ENCODE assay signal across 35 cellular contexts in the genomic region with DNA sequence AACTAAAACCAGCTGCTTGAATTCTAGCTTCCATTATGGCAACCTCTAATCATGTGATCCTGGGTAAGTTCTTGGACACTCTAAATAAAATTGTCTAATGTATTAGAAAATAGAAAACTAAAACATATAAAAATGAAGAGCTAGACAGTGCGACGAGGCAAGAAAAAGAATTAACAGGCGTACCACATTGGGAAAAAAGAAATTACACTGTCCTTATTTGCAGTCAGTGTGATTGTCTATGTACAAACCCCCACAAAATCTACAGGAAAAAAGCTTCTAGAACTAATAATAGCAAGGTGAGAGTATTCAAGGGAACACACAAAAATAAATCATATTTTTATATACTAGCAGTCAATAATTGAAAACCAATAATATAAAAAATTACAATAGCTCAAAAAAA.
"Had no signal": no experiment of that assay in that cellular context is flagged by ENCODE, and none has a peak within 500 bp of the region (broad histone marks: within the 10 kb centered on the region; RNA-seq: fewer than 3 reads in every experiment).

No MANE protein-coding gene starts in this region.

- H3K27me3 ChIP-seq: adrenal gland, ascending aorta, body of pancreas, brain microvascular endothelial cell, breast epithelium had no signal

- DNase-seq: activated effector memory CD4-positive, alpha-beta T cell treated with anti-CD3 and anti-CD28 coated beads, Interleukin-2, amount 50 U/mL, for 16 hours; activated effector memory CD4-positive, alpha-beta T cell treated with Interleukin-2 at 50 U/mL for 16 hours; activated gamma-delta T cell; activated gamma-delta T cell treated with Interleukin-2 at 50 U/mL for 16 hours; activated naive CD4-positive, alpha-beta T cell; activated naive CD4-positive, alpha-beta T cell treated with anti-CD3 and anti-CD28 coated beads for 36 hours; activated naive CD4-positive, alpha-beta T cell treated with anti-CD3 and anti-CD28 coated beads, Interleukin-2, amount 10 ng/mL, durations not matched to agents 7 days and 5 days; activated naive CD4-positive, alpha-beta T cell treated with anti-CD3 and anti-CD28 coated beads, Interleukin-2, amount 50 U/mL, for 16 hours; activated naive CD4-positive, alpha-beta T cell treated with Interleukin-2 at 50 U/mL for 16 hours; activated naive CD8-positive, alpha-beta T cell treated with anti-CD3 and anti-CD28 coated beads for 36 hours; activated naive CD8-positive, alpha-beta T cell treated with anti-CD3 and anti-CD28 coated beads, Interleukin-2, amount 10 ng/mL, durations not matched to agents 7 days and 5 days; activated naive CD8-positive, alpha-beta T cell treated with anti-CD3 and anti-CD28 coated beads, Interleukin-2, amount 50 U/mL, for 24 hours; activated T-cell treated with anti-CD3 and anti-CD28 coated beads, Interleukin-2, amount 50 U/mL, for 1 hour; activated T-cell treated with anti-CD3 and anti-CD28 coated beads, Interleukin-2, amount 50 U/mL, for 24 hours; activated T-cell treated with anti-CD3 and anti-CD28 coated beads, Interleukin-2, amount 50 U/mL, for 4 hours; activated T-cell treated with anti-CD3 and anti-CD28 coated beads, Interleukin-2, amount 50 U/mL, for 48 hours; activated T-cell treated with anti-CD3 and anti-CD28 coated beads, Interleukin-2, amount 50 U/mL, for 72 hours; adrenal gland; amniotic stem cell; aorta; body of pancreas; brain microvascular endothelial cell; central memory CD4-positive, alpha-beta T cell; cerebellar nuclear complex had no signal

- H3K36me3 ChIP-seq: adrenal gland, ascending aorta, brain microvascular endothelial cell, breast epithelium, cardiac muscle cell had no signal

- H3K27ac ChIP-seq: adrenal gland, ascending aorta, body of pancreas, brain microvascular endothelial cell, breast epithelium, cardiac muscle cell had no signal

- H3K9me3 Mint-ChIP-seq: activated naive CD4-positive, alpha-beta T cell treated with anti-CD3 and anti-CD28 coated beads, Interleukin-2, amount 10 ng/mL, durations not matched to agents 7 days and 5 days; activated naive CD4-positive, alpha-beta T cell treated with anti-CD3 and anti-CD28 coated beads, Interleukin-2, amount 50 U/mL, for 72 hours; activated naive CD8-positive, alpha-beta T cell treated with anti-CD3 and anti-CD28 coated beads for 36 hours; activated naive CD8-positive, alpha-beta T cell treated with anti-CD3 and anti-CD28 coated beads, Interleukin-2, amount 10 ng/mL, durations not matched to agents 7 days and 5 days; activated naive CD8-positive, alpha-beta T cell treated with anti-CD3 and anti-CD28 coated beads, Interleukin-2, amount 50 U/mL, for 24 hours; activated T-cell treated with anti-CD3 and anti-CD28 coated beads, Interleukin-2, amount 50 U/mL, for 24 hours; activated T-cell treated with anti-CD3 and anti-CD28 coated beads, Interleukin-2, amount 50 U/mL, for 72 hours; activated T-helper 1 cell treated with anti-CD3 and anti-CD28 coated beads, Interleukin-12 subunit alpha, Interleukin-12 subunit beta, Interleukin-2, Interleukin-4 antibody, amounts not matched to agents 30 ng/mL and 10 ng/mL and 1 ng/mL, durations not matched to agents 14 hours and 24 hours and 36 hours; activated T-helper 17 cell treated with anti-CD3 and anti-CD28 coated beads, Interleukin-2, amount 50 U/mL, for 72 hours; activated T-helper 2 cell treated with anti-CD3 and anti-CD28 coated beads, Interferon-gamma antibody, Interleukin-2, Interleukin-4, amounts not matched to agents 10 μg/mL and 5 μg/mL and 100 μg/mL, durations not matched to agents 14 hours and 24 hours and 36 hours; central memory CD8-positive, alpha-beta T cell had no signal

- ATAC-seq: activated naive CD4-positive, alpha-beta T cell treated with anti-CD3 and anti-CD28 coated beads, Interleukin-2, amount 50 U/mL, for 72 hours; activated naive CD8-positive, alpha-beta T cell treated with anti-CD3 and anti-CD28 coated beads, Interleukin-2, amount 50 U/mL, for 24 hours; activated T-cell treated with anti-CD3 and anti-CD28 coated beads, Interleukin-2, amount 50 U/mL, for 4 hours; activated T-cell treated with anti-CD3 and anti-CD28 coated beads, Interleukin-2, amount 50 U/mL, for 72 hours; activated T-helper 17 cell treated with anti-CD3 and anti-CD28 coated beads, Interleukin-2, amount 50 U/mL, for 72 hours; body of pancreas had no signal

- H3K4me1 Mint-ChIP-seq: activated naive CD4-positive, alpha-beta T cell treated with anti-CD3 and anti-CD28 coated beads, Interleukin-2, amount 10 ng/mL, durations not matched to agents 7 days and 5 days; activated naive CD4-positive, alpha-beta T cell treated with anti-CD3 and anti-CD28 coated beads, Interleukin-2, amount 50 U/mL, for 24 hours; activated naive CD8-positive, alpha-beta T cell treated with anti-CD3 and anti-CD28 coated beads for 36 hours; activated naive CD8-positive, alpha-beta T cell treated with anti-CD3 and anti-CD28 coated beads, Interleukin-2, amount 10 ng/mL, durations not matched to agents 7 days and 5 days; activated naive CD8-positive, alpha-beta T cell treated with anti-CD3 and anti-CD28 coated beads, Interleukin-2, amount 50 U/mL, for 24 hours; activated T-helper 17 cell treated with anti-CD3 and anti-CD28 coated beads, Interleukin-2, amount 50 U/mL, for 72 hours; central memory CD8-positive, alpha-beta T cell had no signal

- H3K27ac Mint-ChIP-seq: activated naive CD4-positive, alpha-beta T cell treated with anti-CD3 and anti-CD28 coated beads for 36 hours; activated naive CD4-positive, alpha-beta T cell treated with anti-CD3 and anti-CD28 coated beads, Interleukin-2, amount 10 ng/mL, durations not matched to agents 7 days and 5 days; activated naive CD4-positive, alpha-beta T cell treated with anti-CD3 and anti-CD28 coated beads, Interleukin-2, amount 50 U/mL, for 24 hours; activated naive CD4-positive, alpha-beta T cell treated with anti-CD3 and anti-CD28 coated beads, Interleukin-2, amount 50 U/mL, for 72 hours; activated naive CD8-positive, alpha-beta T cell; activated naive CD8-positive, alpha-beta T cell treated with anti-CD3 and anti-CD28 coated beads for 36 hours; activated naive CD8-positive, alpha-beta T cell treated with anti-CD3 and anti-CD28 coated beads, Interleukin-2, amount 10 ng/mL, durations not matched to agents 7 days and 5 days; activated naive CD8-positive, alpha-beta T cell treated with anti-CD3 and anti-CD28 coated beads, Interleukin-2, amount 50 U/mL, for 24 hours; activated T-cell treated with anti-CD3 and anti-CD28 coated beads, Interleukin-2, amount 50 U/mL, for 24 hours; activated T-cell treated with anti-CD3 and anti-CD28 coated beads, Interleukin-2, amount 50 U/mL, for 72 hours; activated T-helper 1 cell treated with anti-CD3 and anti-CD28 coated beads, Interleukin-12 subunit alpha, Interleukin-12 subunit beta, Interleukin-2, Interleukin-4 antibody, amounts not matched to agents 30 ng/mL and 10 ng/mL and 1 ng/mL, durations not matched to agents 14 hours and 24 hours and 36 hours; activated T-helper 17 cell treated with anti-CD3 and anti-CD28 coated beads, Interleukin-2, amount 50 U/mL, for 72 hours; activated T-helper 2 cell treated with anti-CD3 and anti-CD28 coated beads, Interferon-gamma antibody, Interleukin-2, Interleukin-4, amounts not matched to agents 10 μg/mL and 5 μg/mL and 100 μg/mL, durations not matched to agents 14 hours and 24 hours and 36 hours; brain had no signal

- H3K4me3 ChIP-seq: adrenal gland, ascending aorta, body of pancreas, breast epithelium, cardiac muscle cell had no signal

- H3K9me3 ChIP-seq: adrenal gland, ascending aorta, body of pancreas, breast epithelium had no signal

- H3K4me1 ChIP-seq: adrenal gland, ascending aorta, body of pancreas, breast epithelium had no signal

- H3K36me3 Mint-ChIP-seq: activated naive CD4-positive, alpha-beta T cell treated with anti-CD3 and anti-CD28 coated beads, Interleukin-2, amount 10 ng/mL, durations not matched to agents 7 days and 5 days; activated naive CD4-positive, alpha-beta T cell treated with anti-CD3 and anti-CD28 coated beads, Interleukin-2, amount 50 U/mL, for 24 hours; activated naive CD4-positive, alpha-beta T cell treated with anti-CD3 and anti-CD28 coated beads, Interleukin-2, amount 50 U/mL, for 72 hours; activated naive CD8-positive, alpha-beta T cell; activated naive CD8-positive, alpha-beta T cell treated with anti-CD3 and anti-CD28 coated beads for 36 hours; activated naive CD8-positive, alpha-beta T cell treated with anti-CD3 and anti-CD28 coated beads, Interleukin-2, amount 10 ng/mL, durations not matched to agents 7 days and 5 days; brain had no signal

- H3K4me3 Mint-ChIP-seq: activated naive CD4-positive, alpha-beta T cell treated with anti-CD3 and anti-CD28 coated beads for 36 hours; activated naive CD4-positive, alpha-beta T cell treated with anti-CD3 and anti-CD28 coated beads, Interleukin-2, amount 10 ng/mL, durations not matched to agents 7 days and 5 days; activated naive CD4-positive, alpha-beta T cell treated with anti-CD3 and anti-CD28 coated beads, Interleukin-2, amount 50 U/mL, for 24 hours; activated naive CD8-positive, alpha-beta T cell; activated naive CD8-positive, alpha-beta T cell treated with anti-CD3 and anti-CD28 coated beads for 36 hours; activated naive CD8-positive, alpha-beta T cell treated with anti-CD3 and anti-CD28 coated beads, Interleukin-2, amount 10 ng/mL, durations not matched to agents 7 days and 5 days; activated naive CD8-positive, alpha-beta T cell treated with anti-CD3 and anti-CD28 coated beads, Interleukin-2, amount 50 U/mL, for 24 hours; activated T-cell treated with anti-CD3 and anti-CD28 coated beads, Interleukin-2, amount 50 U/mL, for 24 hours; activated T-cell treated with anti-CD3 and anti-CD28 coated beads, Interleukin-2, amount 50 U/mL, for 4 hours; activated T-cell treated with anti-CD3 and anti-CD28 coated beads, Interleukin-2, amount 50 U/mL, for 72 hours; activated T-helper 1 cell treated with anti-CD3 and anti-CD28 coated beads, Interleukin-12 subunit alpha, Interleukin-12 subunit beta, Interleukin-2, Interleukin-4 antibody, amounts not matched to agents 30 ng/mL and 10 ng/mL and 1 ng/mL, durations not matched to agents 14 hours and 24 hours and 36 hours; activated T-helper 17 cell treated with anti-CD3 and anti-CD28 coated beads, Interleukin-2, amount 50 U/mL, for 72 hours; brain; central memory CD8-positive, alpha-beta T cell had no signal

- H3K27me3 Mint-ChIP-seq: activated naive CD4-positive, alpha-beta T cell treated with anti-CD3 and anti-CD28 coated beads, Interleukin-2, amount 10 ng/mL, durations not matched to agents 7 days and 5 days; activated naive CD4-positive, alpha-beta T cell treated with anti-CD3 and anti-CD28 coated beads, Interleukin-2, amount 50 U/mL, for 24 hours; activated naive CD8-positive, alpha-beta T cell treated with anti-CD3 and anti-CD28 coated beads, Interleukin-2, amount 10 ng/mL, durations not matched to agents 7 days and 5 days; activated naive CD8-positive, alpha-beta T cell treated with anti-CD3 and anti-CD28 coated beads, Interleukin-2, amount 50 U/mL, for 24 hours; activated T-helper 17 cell treated with anti-CD3 and anti-CD28 coated beads, Interleukin-2, amount 50 U/mL, for 72 hours; central memory CD8-positive, alpha-beta T cell had no signal
